Comparison of ENCODE assay signal across 19 cellular contexts in the genomic region with DNA sequence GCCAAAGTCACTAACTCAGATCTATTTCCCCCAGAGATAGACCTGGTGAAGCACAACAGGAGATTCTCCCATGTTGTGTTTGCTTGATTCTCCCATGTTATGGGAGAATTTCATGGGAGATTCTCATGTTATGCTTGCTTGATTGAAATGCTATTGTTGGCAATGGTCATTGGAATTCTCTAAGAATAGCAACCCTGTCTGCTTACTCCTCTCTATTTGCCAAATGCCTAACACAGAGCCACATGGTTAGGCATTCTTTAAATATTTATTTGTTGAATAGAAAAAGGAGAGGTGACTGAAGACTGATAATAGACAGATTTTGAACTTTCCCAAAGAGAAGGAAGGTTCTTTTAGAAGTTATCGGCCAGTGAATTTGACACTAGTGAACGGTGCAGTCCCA.
DNase-seq lines count a peak whose midpoint lies in the region; ATAC-seq and TF ChIP-seq lines count a peak whose summit lies in the region.
"Had no signal": no experiment of that assay in that cellular context is flagged by ENCODE, and none has a peak within 500 bp of the region (broad histone marks: within the 10 kb centered on the region; RNA-seq: fewer than 3 reads in every experiment).

No MANE protein-coding gene starts in this region.

- no peaks in the 10 kb centered on the region for H3K27me3 ChIP-seq in thoracic aorta (replicated peaks; ENCODE audit: insufficient read depth)

- TF ChIP-seq CTCF in chondrocyte (IDR thresholded peaks at IDR 0.05) = no peak
- TF ChIP-seq CTCF in thoracic aorta (IDR thresholded peaks at IDR 0.05) = no peak

- no peaks in the 10 kb centered on the region for H3K36me3 Mint-ChIP-seq in chondrocyte (ENCODE audit: low read depth)
- H3K36me3 Mint-ChIP-seq: CD14-positive monocyte, IgD-negative memory B cell had no signal

- H3K27ac Mint-ChIP-seq in chondrocyte (ENCODE audit: unreplicated experiment) = peak overlapping the region; percentile 2
- H3K27ac Mint-ChIP-seq: B cell, CD14-positive monocyte, IgD-negative memory B cell had no signal

- H3K27ac ChIP-seq in thoracic aorta = peak overlapping the region; percentile 61 to 64
- H3K27ac ChIP-seq: SK-N-MC had no signal

- no peaks in the 10 kb centered on the region for H3K36me3 ChIP-seq in thoracic aorta

- DNase-seq in EH (ENCODE audit: low read depth) (peak; percentile 9), chondrocyte (ENCODE audit: low spot score) (no peak), left ventricle myocardium superior (no peak), thoracic aorta (ENCODE audit: low spot score) (no peak), globus pallidus (ENCODE audit: low spot score) (no peak), NK-92 (lab: John Stamatoyannopoulos, UW; ENCODE audit: unreplicated experiment) (no peak), NCI-H82 treated with DMSO at 0.1 percent for 48 hours (lab: John Stamatoyannopoulos, UW; ENCODE audit: unreplicated experiment) (no peak)
- DNase-seq: GF-D8, H7, NCI-H1105, NCI-H2081, NCI-H2171, NCI-H446, NCI-H526, SHP77 treated with DMSO at 0.1 percent for 48 hours had no signal

- peaks cover 7% of the 10 kb centered on the region for H3K9me3 Mint-ChIP-seq in chondrocyte (ENCODE audit: low read depth)
- H3K9me3 Mint-ChIP-seq: IgD-negative memory B cell had no signal

- no peaks in the 10 kb centered on the region for H3K9me3 ChIP-seq in thoracic aorta

- H3K4me1 Mint-ChIP-seq in chondrocyte (ENCODE audit: low read depth) = peaks cover 19% of the 10 kb centered on the region
- H3K4me1 Mint-ChIP-seq: B cell had no signal

- peaks cover 21 to 45% of the 10 kb centered on the region in 2 donors for H3K4me1 ChIP-seq in thoracic aorta (ENCODE audit: control insufficient read depth in 1 of 2, low read depth in 2 of 2)

- H3K4me3 Mint-ChIP-seq in chondrocyte (ENCODE audit: unreplicated experiment) = no peak overlapping the region
- H3K4me3 Mint-ChIP-seq: B cell, CD14-positive monocyte, IgD-negative memory B cell had no signal

- H3K27me3 Mint-ChIP-seq in chondrocyte (ENCODE audit: low read depth) = peaks cover 15% of the 10 kb centered on the region

- intact Hi-C loops in left ventricle myocardium superior (cut with micrococcal nuclease) = no loop called here

- H3K4me3 ChIP-seq in thoracic aorta = peak overlapping the region; percentile 3
- H3K4me3 ChIP-seq: SK-N-MC had no signal

- ATAC-seq in left ventricle myocardium superior (peak; percentile 86), thoracic aorta (ENCODE audit: insufficient number of reproducible peaks, low FRiP score, low read depth) (no peak)
